Comparison of ENCODE assay signal across 1 cellular context in genomic region chr17:4846635-4847390, GRCh38.
TF ChIP-seq lines count a peak whose summit lies in the region.

No MANE protein-coding gene starts in this region.

TF ChIP-seq in K562, 482 proteins besides CTCF, POLR2A, EP300 and RAD21:
- TF ChIP-seq ZNF398 (CRISPR knock-in tag; IDR thresholded peaks at IDR 0.05) (no peak), ZNF24 (IDR thresholded peaks at IDR 0.05) (peak; percentile 93), SFPQ (IDR thresholded peaks at IDR 0.05; ENCODE audit: low read depth, low read length) (no peak), TRIM28 (IDR thresholded peaks at IDR 0.05) (no peak), ZNF175 (CRISPR knock-in tag; IDR thresholded peaks at IDR 0.05; ENCODE audit: low read depth) (no peak), SPI1 (IDR thresholded peaks at IDR 0.05; ENCODE audit: borderline replicate concordance, low read depth, low read length) (no peak)
